Comparison of ENCODE assay signal across 1 cellular context in genomic region chr9:137256839-137257238, GRCh38.
TF ChIP-seq lines count a peak whose summit lies in the region.

No MANE protein-coding gene starts in this region.

TF ChIP-seq in SK-N-SH, 30 proteins besides CTCF, POLR2A, EP300 and RAD21 (continued from another document):
- TF ChIP-seq SMC3 (IDR thresholded peaks at IDR 0.05; ENCODE audit: low read depth, low read length) = no peak
- TF ChIP-seq MAX (IDR thresholded peaks at IDR 0.05; ENCODE audit: low read depth) = no peak
- TF ChIP-seq MXI1 (IDR thresholded peaks at IDR 0.05; ENCODE audit: low read depth, low read length) = no peak
- no peak for TF ChIP-seq FOXJ3 (CRISPR knock-in tag; IDR thresholded peaks at IDR 0.05)
- TF ChIP-seq JUND (IDR thresholded peaks at IDR 0.05) = no peak
- no peak for TF ChIP-seq USF2 (IDR thresholded peaks at IDR 0.05; ENCODE audit: borderline replicate concordance, low read depth, low read length)
- TF ChIP-seq EZH2phosphoT487 (IDR thresholded peaks at IDR 0.05; ENCODE audit: borderline replicate concordance, low read depth) = no peak
- no peak for TF ChIP-seq GATA2 (CRISPR knock-in tag; IDR thresholded peaks at IDR 0.05)
- TF ChIP-seq RXRA (IDR thresholded peaks at IDR 0.05; ENCODE audit: borderline replicate concordance, low read depth) = no peak
- no peak for TF ChIP-seq POLR2AphosphoS5 (IDR thresholded peaks at IDR 0.05; ENCODE audit: low read depth, low read length)
- no peak for TF ChIP-seq IRF3 (IDR thresholded peaks at IDR 0.05; ENCODE audit: low read depth, low read length)
- TF ChIP-seq NRF1 (IDR thresholded peaks at IDR 0.05; ENCODE audit: low read depth, low read length) = no peak
- no peak for TF ChIP-seq NFIC (IDR thresholded peaks at IDR 0.05; ENCODE audit: borderline replicate concordance)
- no peak for TF ChIP-seq TAF1 (IDR thresholded peaks at IDR 0.05; ENCODE audit: borderline replicate concordance, low read depth, low read length)
- no peak for TF ChIP-seq RFX5 (IDR thresholded peaks at IDR 0.05; ENCODE audit: low read length)
